Comparison of ENCODE assay signal across 1 cellular context in the genomic region with DNA sequence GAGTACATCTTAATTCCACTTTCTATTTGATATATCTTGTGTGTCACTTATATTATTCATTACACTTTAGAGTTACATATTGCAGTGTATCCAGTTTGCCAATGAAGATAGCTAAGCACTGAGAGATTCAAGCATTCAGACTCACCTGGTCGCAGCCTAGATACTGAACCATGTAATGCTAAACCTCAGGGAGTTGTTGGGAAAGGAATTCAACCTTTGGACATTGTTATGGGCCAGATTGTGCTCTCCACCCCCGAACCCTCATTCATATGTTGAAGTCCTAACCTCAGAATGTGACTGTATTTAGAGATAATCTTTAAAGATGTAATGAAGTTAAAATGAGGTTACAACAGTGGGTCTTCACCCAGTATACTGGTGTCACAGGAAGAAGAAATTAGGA.
TF ChIP-seq lines count a peak whose summit lies in the region.

No MANE protein-coding gene starts in this region.

TF ChIP-seq in HepG2, 621 proteins besides CTCF, POLR2A, EP300 and RAD21 (continued from another document):
- TF ChIP-seq, protein P1, sequence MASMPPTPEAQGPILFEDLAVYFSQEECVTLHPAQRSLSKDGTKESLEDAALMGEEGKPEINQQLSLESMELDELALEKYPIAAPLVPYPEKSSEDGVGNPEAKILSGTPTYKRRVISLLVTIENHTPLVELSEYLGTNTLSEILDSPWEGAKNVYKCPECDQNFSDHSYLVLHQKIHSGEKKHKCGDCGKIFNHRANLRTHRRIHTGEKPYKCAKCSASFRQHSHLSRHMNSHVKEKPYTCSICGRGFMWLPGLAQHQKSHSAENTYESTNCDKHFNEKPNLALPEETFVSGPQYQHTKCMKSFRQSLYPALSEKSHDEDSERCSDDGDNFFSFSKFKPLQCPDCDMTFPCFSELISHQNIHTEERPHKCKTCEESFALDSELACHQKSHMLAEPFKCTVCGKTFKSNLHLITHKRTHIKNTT (CRISPR knock-in tag; IDR thresholded peaks at IDR 0.05) = no peak
- no peak for TF ChIP-seq ZNF326 (CRISPR knock-in tag; IDR thresholded peaks at IDR 0.05; ENCODE audit: borderline replicate concordance)
TF ChIP-seq in HepG2: peak in this region for 1.
